18 cellular contexts compared by ENCODE assay signal in the genomic region with DNA sequence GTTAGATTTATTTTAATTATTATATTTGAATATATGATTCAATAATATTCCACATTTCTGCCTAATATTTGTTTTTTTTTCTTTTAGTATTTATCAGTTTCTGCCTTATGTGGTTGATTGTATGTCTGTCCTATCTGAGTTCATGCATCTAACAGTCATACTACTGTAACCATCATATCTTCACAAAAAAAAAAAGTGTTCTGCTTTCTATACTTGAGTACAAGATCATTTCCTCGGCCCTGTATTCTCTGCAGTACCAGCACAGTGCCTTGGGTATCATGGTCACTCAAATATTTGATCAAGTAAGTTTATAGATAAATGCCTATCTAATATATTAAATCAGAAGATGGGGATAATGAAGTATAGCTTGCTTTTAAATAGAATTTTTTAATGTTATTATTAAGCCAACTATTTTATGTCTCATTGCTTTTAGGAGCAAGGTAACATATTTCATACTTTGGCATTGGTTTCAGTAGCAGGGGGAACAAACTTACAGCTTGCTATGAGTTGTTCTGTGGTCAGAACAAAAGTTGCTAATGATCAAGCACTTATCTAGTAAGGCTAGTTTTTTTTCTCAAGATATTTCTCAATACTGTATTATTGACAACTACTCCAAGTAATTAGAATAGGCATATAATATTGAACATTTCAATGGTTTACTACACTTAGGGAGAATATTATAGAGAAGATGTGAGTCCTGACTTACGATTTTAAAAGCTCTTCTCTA.
DNase-seq lines count a peak whose midpoint lies in the region; ATAC-seq, FAIRE-seq and TF ChIP-seq lines count a peak whose summit lies in the region.
"Had no signal": no experiment of that assay in that cellular context is flagged by ENCODE, and none has a peak within 500 bp of the region (broad histone marks: within the 10 kb centered on the region; RNA-seq: fewer than 3 reads in every experiment).

No MANE protein-coding gene starts in this region.

- no peaks in the 10 kb centered on the region for H3K9me3 ChIP-seq in GM12878 (replicated peaks; ENCODE audit: control insufficient read depth, insufficient read depth, low read length)
- H3K9me3 ChIP-seq: HAP-1 had no signal

- SMC1A ChIA-PET in GM12878 (lab: Charles Lee; ENCODE audit: uncharacterized antibody, unreplicated experiment) = interaction anchor here (2.0 kb wide), 1 partner anchor 9 kb away, joined by 10 read pairs; no protein-coding TSS in a partner anchor

- intact Hi-C loops in GM12878 (cut with micrococcal nuclease; ENCODE audit: unreplicated experiment) = no loop called here

- TF ChIP-seq CTCF in GM12878 (IDR thresholded peaks at IDR 0.05 in 2 of 3, conservative IDR thresholded peaks at IDR 0.05 in 1 of 3; ENCODE audit: control insufficient read depth in 2 of 3, extremely low read depth in 1 of 3, insufficient read depth in 1 of 3, low read depth in 3 of 3, low read length in 3 of 3) (no peak), brain microvascular endothelial cell (IDR thresholded peaks at IDR 0.05; ENCODE audit: low read depth, low read length, missing control alignments) (no peak), omental fat pad (IDR thresholded peaks at IDR 0.05) (no peak)

- FAIRE-seq in GM12878 (lab: Jason Lieb, UNC) = no peak
- FAIRE-seq: G401.6, GM18507, H54 had no signal

- no peaks in the 10 kb centered on the region for H4K20me1 ChIP-seq in GM12878 (ENCODE audit: control insufficient read depth, insufficient read depth)

- no peak overlapping the region for H2AFZ ChIP-seq in GM12878 (ENCODE audit: control insufficient read depth, low read depth, low read length)

- no peaks in the 10 kb centered on the region for H3K27me3 ChIP-seq in GM12878 (replicated peaks in 1 of 2; ENCODE audit: control insufficient read depth in 2 of 2, insufficient read depth in 2 of 2, low read length in 1 of 2)
- H3K27me3 ChIP-seq in brain microvascular endothelial cell (replicated peaks) = no peaks in the 10 kb centered on the region

- 0% methylated on average over 2 of the region's 2 CpGs for WGBS in GM12878 (ENCODE audit: insufficient coverage, insufficient replicate concordance, low lambda C conversion rate, missing lambda C conversion rate)

- POLR2A ChIA-PET in GM12878 (lab: Charles Lee) = no interaction called here

- no peaks in the 10 kb centered on the region for H3K4me1 ChIP-seq in GM12878 (ENCODE audit: control insufficient read depth, insufficient read depth, low read length)
- H3K4me1 ChIP-seq: HAP-1 had no signal

- TF ChIP-seq EP300 in GM12878 (IDR thresholded peaks at IDR 0.05; ENCODE audit: borderline replicate concordance in 1 of 2, control insufficient read depth in 1 of 2, low read depth in 2 of 2, low read length in 2 of 2) = no peak

- in situ Hi-C loops in GM12878 (cut with MboI) = no loop called here
- in situ Hi-C loops in brain microvascular endothelial cell (cut with HindIII; ENCODE audit: low pct_ligation_motif_present, low sequenced_read_pairs) = no loop called here

- no peak overlapping the region for H3K4me3 ChIP-seq in GM12878
- H3K4me3 ChIP-seq in brain microvascular endothelial cell (ENCODE audit: low read depth, low read length) = no peak overlapping the region
- H3K4me3 ChIP-seq: HAP-1 had no signal

- H3K4me2 ChIP-seq in GM12878 (ENCODE audit: control insufficient read depth, insufficient read depth) = no peak overlapping the region

- no TSS peak for BruUV-seq in GM12878 (replicated peaks; lab: Mats Ljungman, UMichigan)

- H3K79me2 ChIP-seq in GM12878 (ENCODE audit: control insufficient read depth, insufficient read depth, low read length) = no peaks in the 10 kb centered on the region

- CTCF ChIA-PET in GM12878 (lab: Yijun Ruan, JAX) = interaction anchor here (1.3 kb wide), 1 partner anchor 10 kb away, joined by 4 read pairs; no protein-coding TSS in a partner anchor

- TF ChIP-seq POLR2A in GM12878 (IDR thresholded peaks at IDR 0.05; ENCODE audit: low read depth, low read length) = no peak

- RAD21 ChIA-PET in GM12878 (lab: Charles Lee; ENCODE audit: unreplicated experiment) = no interaction called here

- H3K27ac ChIP-seq in GM12878 (ENCODE audit: control insufficient read depth, insufficient read depth) = no peak overlapping the region
- no peak overlapping the region for H3K27ac ChIP-seq in brain microvascular endothelial cell

- ATAC-seq in GM18861 (IDR thresholded peaks at IDR 0.05; ENCODE audit: unreplicated experiment) (peak; percentile 39), HG03175 (IDR thresholded peaks at IDR 0.05; ENCODE audit: unreplicated experiment) (peak; percentile 49), GM12878 (peak; percentile 59), omental fat pad (ENCODE audit: low FRiP score) (no peak)

- H3K36me3 ChIP-seq in GM12878 (ENCODE audit: control insufficient read depth in 2 of 2, insufficient read depth in 2 of 2, low read length in 1 of 2) (no peaks in the 10 kb centered on the region), brain microvascular endothelial cell (replicated peaks) (no peaks in the 10 kb centered on the region)
- H3K36me3 ChIP-seq: HAP-1 had no signal

- no peak for DNase-seq in GM12878 (ENCODE audit: low read depth, low spot score)
- DNase-seq in DMS79 treated with DMSO at 0.1 percent for 48 hours (lab: John Stamatoyannopoulos, UW) = no peak
- DNase-seq in brain microvascular endothelial cell = no peak
- DNase-seq in omental fat pad (ENCODE audit: low spot score) = no peak
- DNase-seq: C1 segment of cervical spinal cord; Calu3; CD4-positive, alpha-beta memory T cell; COR-L47; DMS53; DND-41; GOT3; HFFc6 had no signal

- no peak for TF ChIP-seq RAD21 in GM12878 (IDR thresholded peaks at IDR 0.05; ENCODE audit: insufficient read depth, low read depth, low read length)

- no peak overlapping the region for H3K9ac ChIP-seq in GM12878 (ENCODE audit: control insufficient read depth, insufficient read depth, low read length)

TF ChIP-seq in GM12878, 131 proteins besides CTCF, POLR2A, EP300 and RAD21:
- TF ChIP-seq SMAD1 (IDR thresholded peaks at IDR 0.05; ENCODE audit: low read depth, partially characterized antibody) = no peak
- TF ChIP-seq MTA2 (IDR thresholded peaks at IDR 0.05; ENCODE audit: low read depth) = peak; percentile 64
- no peak for TF ChIP-seq IRF4 (IDR thresholded peaks at IDR 0.05; ENCODE audit: low read depth, low read length)
